Comparison of ENCODE assay signal across 21 cellular contexts in genomic region chr11:813037-813436, GRCh38. TPM values are rescaled to one million over a fixed set of nuclear protein-coding genes. Genes with fewer than 3 reads are reported as not detected.
A peak's percentile ranks its signal among the peaks of the same experiment; 100 is the strongest.
DNase-seq lines count a peak whose midpoint lies in the region; ATAC-seq and TF ChIP-seq lines count a peak whose summit lies in the region.
"Had no signal": no experiment of that assay in that cellular context is flagged by ENCODE, and none has a peak within 500 bp of the region (broad histone marks: within the 10 kb centered on the region; RNA-seq: fewer than 3 reads in every experiment).

No MANE protein-coding gene starts in this region.

- peak overlapping the region; percentile 70 for H3K27ac Mint-ChIP-seq in activated naive CD4-positive, alpha-beta T cell treated with anti-CD3 and anti-CD28 coated beads, Interleukin-2, amount 50 U/mL, for 24 hours
- no peak overlapping the region for H3K27ac Mint-ChIP-seq in activated naive CD4-positive, alpha-beta T cell treated with anti-CD3 and anti-CD28 coated beads, Interleukin-2, amount 50 U/mL, for 72 hours
- H3K27ac Mint-ChIP-seq in HFFc6: peak overlapping the region; percentile 73; the same call in 1 of the 2 replicates
- peak overlapping the region; percentile 94 for H3K27ac Mint-ChIP-seq in activated naive CD8-positive, alpha-beta T cell treated with anti-CD3 and anti-CD28 coated beads for 36 hours
- peak overlapping the region; percentile 97 for H3K27ac Mint-ChIP-seq in stimulated activated effector memory CD8-positive, alpha-beta T cell treated with anti-CD3 and anti-CD28 coated beads, Interleukin-12 subunit alpha, Interleukin-12 subunit beta, amount 100 ng/mL, for 72 hours

- H3K4me1 ChIP-seq in right cardiac atrium (ENCODE audit: control insufficient read depth, insufficient read depth, low read length): no peaks in the 10 kb centered on the region

- peaks cover 24% of the 10 kb centered on the region for H3K4me1 Mint-ChIP-seq in activated naive CD4-positive, alpha-beta T cell treated with anti-CD3 and anti-CD28 coated beads, Interleukin-2, amount 50 U/mL, for 24 hours
- H3K4me1 Mint-ChIP-seq in HFFc6 (ENCODE audit: low read depth): peaks cover 27% of the 10 kb centered on the region
- peaks cover 27% of the 10 kb centered on the region for H3K4me1 Mint-ChIP-seq in activated naive CD8-positive, alpha-beta T cell treated with anti-CD3 and anti-CD28 coated beads for 36 hours
- peaks cover 25% of the 10 kb centered on the region for H3K4me1 Mint-ChIP-seq in stimulated activated effector memory CD8-positive, alpha-beta T cell treated with anti-CD3 and anti-CD28 coated beads, Interleukin-12 subunit alpha, Interleukin-12 subunit beta, amount 100 ng/mL, for 72 hours

- DNase-seq in activated naive CD4-positive, alpha-beta T cell treated with anti-CD3 and anti-CD28 coated beads, Interleukin-2, amount 50 U/mL, for 72 hours (ENCODE audit: low spot score in 2 of 2): no peak
- no peak for DNase-seq in HFFc6
- DNase-seq in activated naive CD8-positive, alpha-beta T cell treated with anti-CD3 and anti-CD28 coated beads for 36 hours: no peak
- DNase-seq in stimulated activated effector memory CD8-positive, alpha-beta T cell treated with anti-CD3 and anti-CD28 coated beads, Interleukin-12 subunit alpha, Interleukin-12 subunit beta, amount 100 ng/mL, for 72 hours (ENCODE audit: low spot score in 2 of 2): no peak
- no peak for DNase-seq in right cardiac atrium
- DNase-seq in posterior cingulate gyrus: no peak
- no peak for DNase-seq in dedifferentiated amniotic fluid mesenchymal stem cell (ENCODE audit: extremely low spot score)
- DNase-seq: activated effector memory CD4-positive, alpha-beta T cell treated with Interleukin-2 at 50 U/mL for 16 hours; CD4-positive, CD25-positive, alpha-beta regulatory T cell; effector memory CD4-positive, alpha-beta T cell; GM23248; heart right ventricle; NCI-H146; NCI-H510A treated with DMSO at 0.1 percent for 48 hours; retina; stimulated activated CD4-positive, alpha-beta T cell treated with anti-CD3 and anti-CD28 coated beads, Interleukin-2, amount 100 ng/mL, for 48 hours; stimulated activated naive CD4-positive, alpha-beta T cell treated with Interleukin-2 at 50 U/mL for 16 hours; thyroid gland had no signal

- H3K9me3 Mint-ChIP-seq in activated naive CD4-positive, alpha-beta T cell treated with anti-CD3 and anti-CD28 coated beads, Interleukin-2, amount 50 U/mL, for 24 hours: no peaks in the 10 kb centered on the region
- H3K9me3 Mint-ChIP-seq in activated naive CD4-positive, alpha-beta T cell treated with anti-CD3 and anti-CD28 coated beads, Interleukin-2, amount 50 U/mL, for 72 hours: no peaks in the 10 kb centered on the region
- H3K9me3 Mint-ChIP-seq in HFFc6: no peaks in the 10 kb centered on the region
- H3K9me3 Mint-ChIP-seq in activated naive CD8-positive, alpha-beta T cell treated with anti-CD3 and anti-CD28 coated beads for 36 hours: no peaks in the 10 kb centered on the region
- H3K9me3 Mint-ChIP-seq in stimulated activated effector memory CD8-positive, alpha-beta T cell treated with anti-CD3 and anti-CD28 coated beads, Interleukin-12 subunit alpha, Interleukin-12 subunit beta, amount 100 ng/mL, for 72 hours: no peaks in the 10 kb centered on the region
- H3K9me3 Mint-ChIP-seq: CD4-positive, CD25-positive, alpha-beta regulatory T cell had no signal

- intact Hi-C loops in right cardiac atrium (cut with DNase I): no loop called here
- intact Hi-C loops in posterior cingulate gyrus (cut with DNase I): no loop called here

- peak overlapping the region; percentile 93 for H3K4me3 Mint-ChIP-seq in activated naive CD4-positive, alpha-beta T cell treated with anti-CD3 and anti-CD28 coated beads, Interleukin-2, amount 50 U/mL, for 24 hours
- no peak overlapping the region for H3K4me3 Mint-ChIP-seq in HFFc6
- H3K4me3 Mint-ChIP-seq in activated naive CD8-positive, alpha-beta T cell treated with anti-CD3 and anti-CD28 coated beads for 36 hours: peak overlapping the region; percentile 88
- no peak overlapping the region for H3K4me3 Mint-ChIP-seq in stimulated activated effector memory CD8-positive, alpha-beta T cell treated with anti-CD3 and anti-CD28 coated beads, Interleukin-12 subunit alpha, Interleukin-12 subunit beta, amount 100 ng/mL, for 72 hours

- peaks cover 16% of the 10 kb centered on the region for H3K36me3 Mint-ChIP-seq in activated naive CD4-positive, alpha-beta T cell treated with anti-CD3 and anti-CD28 coated beads, Interleukin-2, amount 50 U/mL, for 24 hours
- peaks cover 31 to 35% of the 10 kb centered on the region in 2 donors for H3K36me3 Mint-ChIP-seq in activated naive CD4-positive, alpha-beta T cell treated with anti-CD3 and anti-CD28 coated beads, Interleukin-2, amount 50 U/mL, for 72 hours
- H3K36me3 Mint-ChIP-seq in HFFc6 (ENCODE audit: low read depth): peaks cover 30% of the 10 kb centered on the region
- H3K36me3 Mint-ChIP-seq in activated naive CD8-positive, alpha-beta T cell treated with anti-CD3 and anti-CD28 coated beads for 36 hours: peaks cover 36% of the 10 kb centered on the region
- H3K36me3 Mint-ChIP-seq in stimulated activated effector memory CD8-positive, alpha-beta T cell treated with anti-CD3 and anti-CD28 coated beads, Interleukin-12 subunit alpha, Interleukin-12 subunit beta, amount 100 ng/mL, for 72 hours: peaks cover 67% of the 10 kb centered on the region

- TF ChIP-seq CTCF in HFFc6 (IDR thresholded peaks at IDR 0.05): no peak

- 85% methylated on average over 6 of the region's 6 CpGs for WGBS in right cardiac atrium

- no peak for ATAC-seq in activated naive CD4-positive, alpha-beta T cell treated with anti-CD3 and anti-CD28 coated beads, Interleukin-2, amount 50 U/mL, for 72 hours
- no peak for ATAC-seq in stimulated activated effector memory CD8-positive, alpha-beta T cell treated with anti-CD3 and anti-CD28 coated beads, Interleukin-12 subunit alpha, Interleukin-12 subunit beta, amount 100 ng/mL, for 72 hours
- ATAC-seq in right cardiac atrium: no peak
- ATAC-seq: activated CD4-positive, CD25-positive, alpha-beta regulatory T cell treated with anti-CD3 and anti-CD28 coated beads, Interleukin-2, amount 50 U/mL, for 24 hours; heart right ventricle had no signal

- H3K27me3 Mint-ChIP-seq in activated naive CD4-positive, alpha-beta T cell treated with anti-CD3 and anti-CD28 coated beads, Interleukin-2, amount 50 U/mL, for 24 hours: no peaks in the 10 kb centered on the region
- H3K27me3 Mint-ChIP-seq in HFFc6 (ENCODE audit: insufficient read depth): peaks cover 25% of the 10 kb centered on the region
- H3K27me3 Mint-ChIP-seq in activated naive CD8-positive, alpha-beta T cell treated with anti-CD3 and anti-CD28 coated beads for 36 hours: peaks cover 7% of the 10 kb centered on the region

- H3K9me3 ChIP-seq in right cardiac atrium (ENCODE audit: control insufficient read depth, low read length): no peaks in the 10 kb centered on the region
- H3K9me3 ChIP-seq: heart right ventricle, thyroid gland had no signal

- no peak overlapping the region for H3K4me3 ChIP-seq in right cardiac atrium (ENCODE audit: low read length)
- H3K4me3 ChIP-seq: GM23248, heart right ventricle, thyroid gland had no signal

- no peak overlapping the region for H3K27ac ChIP-seq in right cardiac atrium (ENCODE audit: low read length)
- H3K27ac ChIP-seq: GM23248, heart right ventricle, KMS-11, thyroid gland had no signal

- H3K27me3 ChIP-seq in right cardiac atrium (ENCODE audit: control insufficient read depth, insufficient read depth): no peaks in the 10 kb centered on the region
- H3K27me3 ChIP-seq: heart right ventricle, thyroid gland had no signal

RNA-seq across cellular contexts. Expression of gene RPLP2, which starts 3.3 kb away (rescaled TPM):
- total RNA-seq in activated naive CD4-positive, alpha-beta T cell treated with anti-CD3 and anti-CD28 coated beads, Interleukin-2, amount 50 U/mL, for 72 hours: 1,000 to 10,000 TPM; 3,020 to 3,653 TPM
- total RNA-seq in HFFc6 (2021; fragmentation: NEBNext Ultra II Directional; extraction: Animal tissue kit (Norgen Biotek cat#: 25700)): 1,000 to 10,000 TPM; 1,532 to 1,781 (median 1,709) TPM
- total RNA-seq in activated naive CD8-positive, alpha-beta T cell treated with anti-CD3 and anti-CD28 coated beads for 36 hours: 1,000 to 10,000 TPM; 3,139 to 3,274 TPM
- total RNA-seq in right cardiac atrium: 1,000 to 10,000 TPM in 3 of 4 donors, 100 to 1,000 TPM in 1; 949 to 1,291 (median 1,094) TPM
- 859 TPM for polyA plus RNA-seq in right cardiac atrium

RNA-seq across cellular contexts. Expression of gene PNPLA2, which starts 5.7 kb away (rescaled TPM):
- total RNA-seq in activated naive CD4-positive, alpha-beta T cell treated with anti-CD3 and anti-CD28 coated beads, Interleukin-2, amount 50 U/mL, for 72 hours: 10 to 100 TPM; 24.5 to 49.1 TPM
- total RNA-seq in HFFc6 (2021; fragmentation: NEBNext Ultra II Directional; extraction: Animal tissue kit (Norgen Biotek cat#: 25700)): 100 to 1,000 TPM; 103 to 148 (median 130) TPM
- total RNA-seq in activated naive CD8-positive, alpha-beta T cell treated with anti-CD3 and anti-CD28 coated beads for 36 hours: 10 to 100 TPM; 32.7 to 34.7 TPM
- total RNA-seq in right cardiac atrium: 100 to 1,000 TPM; 145 to 193 (median 177) TPM
- polyA plus RNA-seq in right cardiac atrium: 147 TPM

RNA-seq across cellular contexts. Expression of gene PIDD1, which starts 8.0 kb away (rescaled TPM):
- total RNA-seq in activated naive CD4-positive, alpha-beta T cell treated with anti-CD3 and anti-CD28 coated beads, Interleukin-2, amount 50 U/mL, for 72 hours: 10 to 100 TPM; 32.8 to 59.2 TPM
- total RNA-seq in HFFc6 (2021; fragmentation: NEBNext Ultra II Directional; extraction: Animal tissue kit (Norgen Biotek cat#: 25700)): 10 to 100 TPM; 11.0 to 15.9 (median 13.7) TPM
- 10 to 100 TPM; 29.4 to 30.5 TPM for total RNA-seq in activated naive CD8-positive, alpha-beta T cell treated with anti-CD3 and anti-CD28 coated beads for 36 hours
- total RNA-seq in right cardiac atrium: 1 to 10 TPM; 5.6 to 9.6 (median 8.9) TPM
- 10.4 TPM for polyA plus RNA-seq in right cardiac atrium

RNA-seq across cellular contexts. Expression of gene CRACR2B, which starts 14.7 kb away (rescaled TPM):
- 1 to 10 TPM in 1 of 2 donors, under 1 TPM in 1; 0.66 to 1.9 TPM for total RNA-seq in activated naive CD4-positive, alpha-beta T cell treated with anti-CD3 and anti-CD28 coated beads, Interleukin-2, amount 50 U/mL, for 72 hours
- 1 to 10 TPM in 4 of 6 experiments, under 1 TPM in 2; 0.63 to 2.2 (median 1.2) TPM for total RNA-seq in HFFc6 (2021; fragmentation: NEBNext Ultra II Directional; extraction: Animal tissue kit (Norgen Biotek cat#: 25700))
- 1 to 10 TPM in 1 of 2 experiments, under 1 TPM in 1; 0.76 to 1.1 TPM for total RNA-seq in activated naive CD8-positive, alpha-beta T cell treated with anti-CD3 and anti-CD28 coated beads for 36 hours
- total RNA-seq in right cardiac atrium: 10 to 100 TPM; 18.9 to 26.4 (median 21.0) TPM
- polyA plus RNA-seq in right cardiac atrium: 42.6 TPM

RNA-seq across cellular contexts. Expression of gene SLC25A22, which starts 15.0 kb away (rescaled TPM):
- 10 to 100 TPM; 22.6 to 34.6 TPM for total RNA-seq in activated naive CD4-positive, alpha-beta T cell treated with anti-CD3 and anti-CD28 coated beads, Interleukin-2, amount 50 U/mL, for 72 hours
- total RNA-seq in HFFc6 (2021; fragmentation: NEBNext Ultra II Directional; extraction: Animal tissue kit (Norgen Biotek cat#: 25700)): 10 to 100 TPM; 39.7 to 47.3 (median 42.9) TPM
- total RNA-seq in activated naive CD8-positive, alpha-beta T cell treated with anti-CD3 and anti-CD28 coated beads for 36 hours: 10 to 100 TPM; 54.4 to 56.5 TPM
- total RNA-seq in right cardiac atrium: 1 to 10 TPM; 3.8 to 9.0 (median 6.5) TPM
- polyA plus RNA-seq in right cardiac atrium: 4.1 TPM

Comparison
In these comparisons a context has a peak if more than half of its experiments do, and no peak if none do; other contexts are left out.
1. H3K27ac Mint-ChIP-seq: peak in activated naive CD4-positive, alpha-beta T cell treated with anti-CD3 and anti-CD28 coated beads, Interleukin-2, amount 50 U/mL, for 24 hours (single experiment), HFFc6 (single experiment), activated naive CD8-positive, alpha-beta T cell treated with anti-CD3 and anti-CD28 coated beads for 36 hours (single experiment) and stimulated activated effector memory CD8-positive, alpha-beta T cell treated with anti-CD3 and anti-CD28 coated beads, Interleukin-12 subunit alpha, Interleukin-12 subunit beta, amount 100 ng/mL, for 72 hours (single experiment); none in activated naive CD4-positive, alpha-beta T cell treated with anti-CD3 and anti-CD28 coated beads, Interleukin-2, amount 50 U/mL, for 72 hours (0 of 2).
2. H3K4me3 Mint-ChIP-seq: peak in activated naive CD4-positive, alpha-beta T cell treated with anti-CD3 and anti-CD28 coated beads, Interleukin-2, amount 50 U/mL, for 24 hours (single experiment) and activated naive CD8-positive, alpha-beta T cell treated with anti-CD3 and anti-CD28 coated beads for 36 hours (single experiment); none in HFFc6 (single experiment) and stimulated activated effector memory CD8-positive, alpha-beta T cell treated with anti-CD3 and anti-CD28 coated beads, Interleukin-12 subunit alpha, Interleukin-12 subunit beta, amount 100 ng/mL, for 72 hours (single experiment).